In the genomic region with DNA sequence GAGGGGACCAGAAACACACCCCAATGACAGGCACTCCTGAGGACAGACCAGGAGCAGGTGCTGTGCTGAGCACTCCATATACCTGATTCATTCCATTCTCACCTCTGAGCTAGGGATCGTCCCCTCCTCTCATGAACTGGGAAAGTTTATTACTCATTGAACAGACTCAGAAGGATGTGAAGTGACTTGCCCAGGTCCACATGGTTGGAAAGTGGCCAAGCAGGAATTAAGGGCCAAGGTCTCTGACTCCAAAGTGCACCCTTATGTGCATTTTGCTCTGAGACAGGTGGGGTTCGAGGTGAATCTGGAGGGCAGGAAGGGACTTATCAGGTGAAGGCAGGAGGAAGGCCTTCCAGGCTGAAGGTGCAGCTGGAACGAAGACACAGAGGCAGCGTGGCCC, we compare ENCODE assay signal across 19 cellular contexts. TPM values are rescaled to one million over a fixed set of nuclear protein-coding genes. Genes with fewer than 3 reads are reported as not detected.
A peak's percentile ranks its signal among the peaks of the same experiment; 100 is the strongest.
DNase-seq lines count a peak whose midpoint lies in the region; ATAC-seq, FAIRE-seq and TF ChIP-seq lines count a peak whose summit lies in the region.
"Had no signal": no experiment of that assay in that cellular context is flagged by ENCODE, and none has a peak within 500 bp of the region (broad histone marks: within the 10 kb centered on the region; RNA-seq: fewer than 3 reads in every experiment).

No MANE protein-coding gene starts in this region.

- TF ChIP-seq POLR2A in K562 (conservative IDR thresholded peaks at IDR 0.05) (no peak), sigmoid colon (IDR thresholded peaks at IDR 0.05) (no peak)

- ATAC-seq in K562 = no peak

- POLR2A ChIA-PET in K562 (lab: Yijun Ruan, JAX) = no interaction called here

- H3K27me3 ChIP-seq in Loucy (ENCODE audit: insufficient read depth, low read length, poor library complexity, severe bottlenecking) = no peaks in the 10 kb centered on the region
- peaks cover 0 to 14% of the 10 kb centered on the region in 2 experiments; a peak in 2 of 5 replicates for H3K27me3 ChIP-seq in K562 (ENCODE audit: control insufficient read depth in 2 of 2, insufficient read depth in 2 of 2, low read length in 2 of 2)
- no peaks in the 10 kb centered on the region for H3K27me3 ChIP-seq in sigmoid colon
- H3K27me3 ChIP-seq: SJSA1, thyroid gland had no signal

- TF ChIP-seq CTCF in Loucy (conservative IDR thresholded peaks at IDR 0.05; ENCODE audit: low read length) (no peak), K562 (IDR thresholded peaks at IDR 0.05 in 2 of 3, conservative IDR thresholded peaks at IDR 0.05 in 1 of 3; ENCODE audit: insufficient read depth in 2 of 3, low read depth in 1 of 3, low read length in 3 of 3) (no peak), sigmoid colon (IDR thresholded peaks at IDR 0.05) (no peak)

- no peaks in the 10 kb centered on the region for H4K20me1 ChIP-seq in Loucy (ENCODE audit: insufficient read depth, low read length, poor library complexity, severe bottlenecking)
- H4K20me1 ChIP-seq in K562 (replicated peaks; ENCODE audit: control insufficient read depth, insufficient read depth, low read length) = no peaks in the 10 kb centered on the region

- no peaks in the 10 kb centered on the region for H3K79me2 ChIP-seq in Loucy (ENCODE audit: insufficient read depth, low read length)
- no peaks in the 10 kb centered on the region for H3K79me2 ChIP-seq in K562 (ENCODE audit: control insufficient read depth, insufficient read depth, low read length)

- in situ Hi-C loops in K562 (cut with MboI) = no loop called here

- H3K4me2 ChIP-seq in Loucy (ENCODE audit: low read depth, low read length, poor library complexity, severe bottlenecking) (no peak overlapping the region), K562 (ENCODE audit: insufficient read depth, low read length) (no peak overlapping the region)
- H3K4me2 ChIP-seq: smooth muscle cell had no signal

- H2AFZ ChIP-seq in Loucy (ENCODE audit: low read length) = peak overlapping the region; percentile 62; the same call in 1 of the 2 replicates
- no peak overlapping the region for H2AFZ ChIP-seq in K562 (ENCODE audit: low read depth, low read length)

- DNase-seq in SHP77 (lab: John Stamatoyannopoulos, UW) (peak; percentile 6 to 28), SHP77 treated with DMSO at 0.1 percent for 48 hours (lab: John Stamatoyannopoulos, UW) (no peak), K562 (ENCODE audit: extremely low read depth in 1 of 4, low spot score in 3 of 4) (no peak), sigmoid colon (peak; percentile 15), germinal center (ENCODE audit: low spot score) (no peak), HuH-7 (ENCODE audit: low spot score) (no peak)
- no peak for DNase-seq in stimulated activated naive CD4-positive, alpha-beta T cell (lab: John Stamatoyannopoulos, UW)
- DNase-seq: activated CD4-positive, CD25-positive, alpha-beta regulatory T cell; anterior cingulate cortex; DMS 273 treated with DMSO at 0.1 percent for 48 hours; kidney glomerular epithelial cell; NCI-H187; thyroid gland had no signal

- H3K27ac ChIP-seq in K562 (ENCODE audit: extremely low read depth, low read depth, low read length) (no peak overlapping the region), sigmoid colon (no peak overlapping the region)
- H3K27ac ChIP-seq: prostate gland, SJSA1, thyroid gland had no signal

- H3K9me1 ChIP-seq in K562 (ENCODE audit: control insufficient read depth, insufficient read depth, low read length) = no peaks in the 10 kb centered on the region

- H3K36me3 ChIP-seq in Loucy (ENCODE audit: insufficient read depth, low read length) (no peaks in the 10 kb centered on the region), K562 (ENCODE audit: control insufficient read depth, insufficient read depth, low read length) (no peaks in the 10 kb centered on the region), sigmoid colon (no peaks in the 10 kb centered on the region)
- H3K36me3 ChIP-seq: prostate gland, SJSA1, thyroid gland had no signal

- no peak for TF ChIP-seq RAD21 in K562 (CRISPR knock-in tag; conservative IDR thresholded peaks at IDR 0.05 in 1 of 2, IDR thresholded peaks at IDR 0.05 in 1 of 2)

- no TSS peak for BruUV-seq in K562 (replicated peaks; lab: Mats Ljungman, UMichigan)

- H3K9ac ChIP-seq in Loucy (ENCODE audit: low read depth, low read length, poor library complexity, severe bottlenecking) = no peak overlapping the region
- H3K9ac ChIP-seq in K562 (ENCODE audit: insufficient read depth in 1 of 2, low read depth in 2 of 2, low read length in 2 of 2) = no peak overlapping the region; a peak in 1 of 4 replicates

- FAIRE-seq in K562 (lab: Jason Lieb, UNC) = no peak
- FAIRE-seq: A204.1 had no signal

- H3K4me3 ChIP-seq in Loucy (ENCODE audit: low read length, poor library complexity, severe bottlenecking) (no peak overlapping the region), K562 (no peak overlapping the region), sigmoid colon (no peak overlapping the region)
- H3K4me3 ChIP-seq: prostate gland, SJSA1, smooth muscle cell, thyroid gland had no signal

- intact Hi-C loops in K562 (cut with micrococcal nuclease) = no loop called here
- intact Hi-C loops in sigmoid colon (cut with DNase I) = no loop called here

- H3F3A ChIP-seq in Loucy (ENCODE audit: low read depth) = no peaks in the 10 kb centered on the region

- TF ChIP-seq EP300 in K562 (IDR thresholded peaks at IDR 0.05; ENCODE audit: low read length) = no peak
- TF ChIP-seq EP300 in sigmoid colon (IDR thresholded peaks at IDR 0.05) = no peak

- H3K4me1 ChIP-seq in Loucy (ENCODE audit: insufficient read depth, low read length, poor library complexity, severe bottlenecking) (peaks cover 8% of the 10 kb centered on the region), K562 (replicated peaks in 1 of 2; ENCODE audit: control insufficient read depth in 2 of 2, insufficient read depth in 2 of 2, low read length in 2 of 2) (no peaks in the 10 kb centered on the region; a peak in 1 of 5 replicates), sigmoid colon (no peaks in the 10 kb centered on the region)
- H3K4me1 ChIP-seq: prostate gland, SJSA1 had no signal

- H3K9me2 ChIP-seq in Loucy (replicated peaks; ENCODE audit: low read depth, low read length) = no peaks in the 10 kb centered on the region

- CTCF ChIA-PET in K562 (lab: Yijun Ruan, JAX; ENCODE audit: low intra/inter-chr PET ratio) = no interaction called here

- no peaks in the 10 kb centered on the region for H3K9me3 ChIP-seq in Loucy (ENCODE audit: insufficient read depth, low read depth, low read length)
- H3K9me3 ChIP-seq in K562 (replicated peaks; ENCODE audit: control insufficient read depth, insufficient read depth, low read depth, low read length) = no peaks in the 10 kb centered on the region
- H3K9me3 ChIP-seq in sigmoid colon = no peaks in the 10 kb centered on the region
- H3K9me3 ChIP-seq: prostate gland, SJSA1, thyroid gland had no signal

- 6% methylated on average over 4 of the region's 4 CpGs for WGBS in K562 (ENCODE audit: insufficient coverage, low coverage, missing lambda C conversion rate)
- 39 to 81% methylated on average over 4 of the region's 4 CpGs for WGBS in sigmoid colon, 2 donors

TF ChIP-seq in K562, 482 proteins besides CTCF, POLR2A, EP300 and RAD21:
- no peak for TF ChIP-seq HDAC2 (IDR thresholded peaks at IDR 0.05)
- TF ChIP-seq ZNF134 (CRISPR knock-in tag; conservative IDR thresholded peaks at IDR 0.05) = 0 out of 2 replicates have a peak, but pooled peaks have one; percentile 51

RNA-seq across cellular contexts. Expression of gene PLB1, which starts 25.1 kb away (rescaled TPM):
- total RNA-seq in K562 (2011; cell fraction: chromatin; rRNA removed; ENCODE audit: low replicate concordance) = 0.37 and 0.48 TPM in 2 replicates
- total RNA-seq in K562 (2011; cell fraction: nucleolus; rRNA removed) = 0.33 TPM in 1 of 2 replicates, not detected in the other
- total RNA-seq in K562 (2011; cell fraction: nucleoplasm; rRNA removed) = 0.07 and 0.38 TPM in 2 replicates
- total RNA-seq in K562 (2014; rRNA removed) = 0.09 TPM in 1 of 2 replicates, not detected in the other
- not detected in 2 replicates for total RNA-seq in K562 (2014; rRNA removed; fragmentation: Illumina TruSeq; extraction: Trizol)
- total RNA-seq in K562 (2015; rRNA removed; fragmentation: Illumina TruSeq; extraction: Trizol) = 0.04 and 0.19 TPM in 2 replicates
- 0.07 TPM in 1 of 2 replicates, not detected in the other for total RNA-seq in K562 (2021)
- 0.08 and 0.24 TPM in 2 replicates for polyA plus RNA-seq in K562 (2011; rRNA removed)
- polyA plus RNA-seq in K562 (2011; cell fraction: cytosol; rRNA removed) = 0.04 and 0.06 TPM in 2 replicates
- 0.28 and 0.35 TPM in 2 replicates for polyA plus RNA-seq in K562 (2011; cell fraction: nucleus; rRNA removed)
- 0.16 and 0.39 TPM in 2 replicates for polyA plus RNA-seq in K562 (2012)
- polyA plus RNA-seq in K562 (2014; fragmentation: Illumina TruSeq; extraction: Trizol) = 0.03 and 0.11 TPM in 2 replicates
- under 1 TPM in 1 of 2 experiments, not detected in 1; 0.01 TPM for polyA plus RNA-seq in K562 (2014; fragmentation: Nextera tagmentation; extraction: Ambion mirVana)
- polyA plus RNA-seq in K562 (2014; rRNA removed) = 0.07 and 0.09 TPM in 2 replicates
- 0.06 and 0.11 TPM in 2 replicates for polyA minus RNA-seq in K562 (2011; rRNA and poly(A)+ RNA removed)
- not detected in 2 replicates for polyA minus RNA-seq in K562 (2011; cell fraction: cytosol; rRNA and poly(A)+ RNA removed)
- polyA minus RNA-seq in K562 (2011; cell fraction: nucleus; rRNA and poly(A)+ RNA removed) = 0.11 and 0.40 TPM in 2 replicates
- 10 to 100 TPM in 1 of 4 donors, 1 to 10 TPM in 3; 2.1 to 18.3 (median 5.7) TPM for total RNA-seq in sigmoid colon
- 1 to 10 TPM; 1.2 to 1.8 (median 1.4) TPM for polyA plus RNA-seq in sigmoid colon
- total RNA-seq: OCI-LY7 had no signal

Comparison
In these comparisons a context has a peak if more than half of its experiments do, and no peak if none do; other contexts are left out.
1. DNase-seq: peak in SHP77 (2 of 2) and sigmoid colon (single experiment); none in SHP77 treated with DMSO at 0.1 percent for 48 hours (single experiment), K562 (0 of 4), stimulated activated naive CD4-positive, alpha-beta T cell (0 of 6), germinal center (single experiment) and HuH-7 (single experiment).